Comparison of ENCODE assay signal across 8 cellular contexts in genomic region chr5:91381134-91381773, GRCh38. TPM values are rescaled to one million over a fixed set of nuclear protein-coding genes. Genes with fewer than 3 reads are reported as not detected.
DNase-seq lines count a peak whose midpoint lies in the region; TF ChIP-seq lines count a peak whose summit lies in the region.

No MANE protein-coding gene starts in this region.

- DNase-seq in BE2C (no peak), chondrocyte (ENCODE audit: low spot score) (no peak), posterior cingulate gyrus (no peak), DMS 273 treated with DMSO at 0.1 percent for 48 hours (lab: John Stamatoyannopoulos, UW) (no peak), HCEC 1CT (no peak), HEK293T (ENCODE audit: extremely low spot score) (no peak)

- H3K4me1 ChIP-seq in BE2C (peaks cover 3% of the 10 kb centered on the region; the same call in 1 of the 2 replicates), muscle layer of duodenum (ENCODE audit: control insufficient read depth in 1 of 2, insufficient read depth in 2 of 2, low read length in 2 of 2) (peaks cover 16 to 21% of the 10 kb centered on the region in 2 donors)

- H3K27me3 Mint-ChIP-seq in IgD-negative memory B cell (no peaks in the 10 kb centered on the region), chondrocyte (ENCODE audit: low read depth) (no peaks in the 10 kb centered on the region)

- H3K27me3 ChIP-seq in BE2C (no peaks in the 10 kb centered on the region), muscle layer of duodenum (ENCODE audit: low read depth, low read length) (no peaks in the 10 kb centered on the region)

- H3K9me3 Mint-ChIP-seq in IgD-negative memory B cell (no peaks in the 10 kb centered on the region), chondrocyte (ENCODE audit: low read depth) (no peaks in the 10 kb centered on the region)

- no peaks in the 10 kb centered on the region for H3K9me3 ChIP-seq in BE2C
- H3K9me3 ChIP-seq in muscle layer of duodenum (ENCODE audit: control insufficient read depth in 1 of 2, low read length in 2 of 2), result no peaks in the 10 kb centered on the region

- H3K36me3 Mint-ChIP-seq in IgD-negative memory B cell (peaks cover 7% of the 10 kb centered on the region), chondrocyte (ENCODE audit: low read depth) (peaks cover 5% of the 10 kb centered on the region)

- H3K4me3 Mint-ChIP-seq in IgD-negative memory B cell (peak overlapping the region; percentile 93 to 100 (median 97)), chondrocyte (ENCODE audit: unreplicated experiment) (peak overlapping the region; percentile 85)

- TF ChIP-seq CTCF in BE2C (IDR thresholded peaks at IDR 0.05; ENCODE audit: low read depth, low read length), result no peak
- TF ChIP-seq CTCF in chondrocyte (IDR thresholded peaks at IDR 0.05), result no peak

- intact Hi-C loops in posterior cingulate gyrus (cut with DNase I), result loop anchor here (10.0 kb wide), 1 partner anchor 156 kb away; no protein-coding TSS in a partner anchor

- H3K4me1 Mint-ChIP-seq in IgD-negative memory B cell, result peaks cover 26 to 29% (median 27%) of the 10 kb centered on the region in 3 donors
- peaks cover 35% of the 10 kb centered on the region for H3K4me1 Mint-ChIP-seq in chondrocyte (ENCODE audit: low read depth)

- H3K4me3 ChIP-seq in BE2C (ENCODE audit: low read depth, low read length) (peak overlapping the region; percentile 88), muscle layer of duodenum (ENCODE audit: low read depth in 1 of 2, low read length in 2 of 2) (peak overlapping the region; percentile 95 to 98)

- H3K36me3 ChIP-seq in BE2C (peaks cover 26% of the 10 kb centered on the region), muscle layer of duodenum (ENCODE audit: control insufficient read depth in 1 of 2, insufficient read depth in 2 of 2, low read length in 2 of 2) (peaks cover 4 to 8% of the 10 kb centered on the region in 2 donors)

- POLR2A ChIA-PET in HEK293T (lab: Yijun Ruan, JAX), result interaction anchor here (0.7 to 2.1 kb wide), 36 partner anchors 11 to 1207 kb away, joined by 3 to 38 read pairs (median 4); partner anchors contain the start of gene CETN3

- CTCF ChIA-PET in HEK293T (lab: Yijun Ruan, JAX), result interaction anchor here (1.1 kb wide), 1 partner anchor 516 kb away, joined by 3 read pairs; no protein-coding TSS in a partner anchor

- peak overlapping the region; percentile 100 for H3K27ac ChIP-seq in muscle layer of duodenum (ENCODE audit: low read length)

- peak overlapping the region; percentile 98 to 100 (median 100) for H3K27ac Mint-ChIP-seq in IgD-negative memory B cell
- H3K27ac Mint-ChIP-seq in chondrocyte (ENCODE audit: unreplicated experiment), result peak overlapping the region; percentile 98

TF ChIP-seq in HEK293T, 16 proteins besides CTCF, POLR2A, EP300 and RAD21:
- no peak for TF ChIP-seq SP1 (IDR thresholded peaks at IDR 0.05)
- no peak for TF ChIP-seq TARDBP (IDR thresholded peaks at IDR 0.05)
- no peak for TF ChIP-seq FOXA1 (IDR thresholded peaks at IDR 0.05)
- TF ChIP-seq ZNF384 (IDR thresholded peaks at IDR 0.05), result no peak
- no peak for TF ChIP-seq NFRKB (IDR thresholded peaks at IDR 0.05)
- TF ChIP-seq CTBP1 (IDR thresholded peaks at IDR 0.05; ENCODE audit: borderline replicate concordance), result no peak
- TF ChIP-seq FOXM1 (IDR thresholded peaks at IDR 0.05; ENCODE audit: borderline replicate concordance), result no peak
- no peak for TF ChIP-seq L3MBTL2 (conservative IDR thresholded peaks at IDR 0.05)
- no peak for TF ChIP-seq FOXK2 (IDR thresholded peaks at IDR 0.05)
- TF ChIP-seq ARNT (IDR thresholded peaks at IDR 0.05), result no peak
- TF ChIP-seq ELF4 (IDR thresholded peaks at IDR 0.05), result no peak

RNA-seq across cellular contexts. Expression of gene ARRDC3, which starts 1.9 kb away (rescaled TPM):
- polyA plus RNA-seq in BE2C (2012; ENCODE audit: insufficient read depth, insufficient read length, low read depth), result 14.2 TPM
- 79.2 TPM for polyA plus RNA-seq in IgD-negative memory B cell
- total RNA-seq in chondrocyte, result 23.4 to 29.1 TPM (median 27.6 TPM) in 3 replicates
